Comparison of ENCODE assay signal across 2 cellular contexts in genomic region chr12:6827437-6827894, GRCh38.
TF ChIP-seq lines count a peak whose summit lies in the region.

No MANE protein-coding gene starts in this region.

TF ChIP-seq in SK-N-SH, 30 proteins besides CTCF, POLR2A, EP300 and RAD21:
- TF ChIP-seq MAX (IDR thresholded peaks at IDR 0.05; ENCODE audit: low read depth), result peak; percentile 90
- peak; percentile 79 for TF ChIP-seq POLR2AphosphoS5 (IDR thresholded peaks at IDR 0.05; ENCODE audit: low read depth, low read length)
- TF ChIP-seq USF1 (IDR thresholded peaks at IDR 0.05; ENCODE audit: borderline replicate concordance, low read depth), result peak; percentile 82; the same call in 1 of the 2 replicates
- TF ChIP-seq SMC3 (IDR thresholded peaks at IDR 0.05; ENCODE audit: low read depth, low read length), result no peak
- peak; percentile 97 for TF ChIP-seq MXI1 (IDR thresholded peaks at IDR 0.05; ENCODE audit: low read depth, low read length)
- peak; percentile 38; the same call in 1 of the 2 replicates for TF ChIP-seq USF2 (IDR thresholded peaks at IDR 0.05; ENCODE audit: borderline replicate concordance, low read depth, low read length)
- peak; percentile 28 for TF ChIP-seq CHD2 (IDR thresholded peaks at IDR 0.05; ENCODE audit: low read length, partially characterized antibody)
- TF ChIP-seq TAF1 (IDR thresholded peaks at IDR 0.05; ENCODE audit: borderline replicate concordance, low read depth, low read length), result peak; percentile 48; the same call in 1 of the 2 replicates
- TF ChIP-seq FOXJ3 (CRISPR knock-in tag; IDR thresholded peaks at IDR 0.05), result no peak

TF ChIP-seq in K562, 482 proteins besides CTCF, POLR2A, EP300 and RAD21 (continues in another document):
- TF ChIP-seq MNT (conservative IDR thresholded peaks at IDR 0.05) (peak in 1 of 2 experiments; percentile 36; a peak in 1 of 4 replicates), TFAP4 (CRISPR knock-in tag; IDR thresholded peaks at IDR 0.05; ENCODE audit: borderline replicate concordance) (peak; percentile 35; the same call in 1 of the 2 replicates), MGA (IDR thresholded peaks at IDR 0.05) (peak; percentile 51; the same call in 1 of the 2 replicates), GTF2F1 (IDR thresholded peaks at IDR 0.05; ENCODE audit: low read depth, low read length) (no peak), NR3C1 (CRISPR knock-in tag; IDR thresholded peaks at IDR 0.05) (no peak), RBFOX2 (IDR thresholded peaks at IDR 0.05; ENCODE audit: low read depth, low read length) (peak; percentile 47; the same call in 1 of the 2 replicates), EGR1 (conservative IDR thresholded peaks at IDR 0.05) (peak; percentile 89), ARID4B (CRISPR knock-in tag; IDR thresholded peaks at IDR 0.05) (0 out of 2 replicates have a peak, but pooled peaks have one; percentile 16), MAX (CRISPR knock-in tag; IDR thresholded peaks at IDR 0.05) (peak; percentile 34), NRF1 (conservative IDR thresholded peaks at IDR 0.05 in 1 of 2, IDR thresholded peaks at IDR 0.05 in 1 of 2) (0 out of 4 replicates have a peak, but pooled peaks have one; percentile 26 to 27), MAZ (CRISPR knock-in tag; conservative IDR thresholded peaks at IDR 0.05 in 1 of 2, IDR thresholded peaks at IDR 0.05 in 1 of 2) (peak in 1 of 2 experiments; percentile 23; a peak in 1 of 4 replicates), HDAC2 (IDR thresholded peaks at IDR 0.05) (0 out of 2 replicates have a peak, but pooled peaks have one; percentile 22), FOXK2 (conservative IDR thresholded peaks at IDR 0.05 in 1 of 2, IDR thresholded peaks at IDR 0.05 in 1 of 2; ENCODE audit: low read depth in 2 of 2) (peak in 1 of 2 experiments; percentile 43; a peak in 2 of 4 replicates), CCNT2 (IDR thresholded peaks at IDR 0.05; ENCODE audit: borderline replicate concordance, extremely low read depth, insufficient read length, low read depth, low read length) (no peak), MYC (IDR thresholded peaks at IDR 0.05; ENCODE audit: low read depth, low read length) (peak; percentile 67; the same call in 1 of the 2 replicates), MYC (CRISPR knock-in tag; IDR thresholded peaks at IDR 0.05; ENCODE audit: borderline replicate concordance, low read depth) (no peak), GMEB1 (CRISPR knock-in tag; IDR thresholded peaks at IDR 0.05) (no peak), TEAD4 (IDR thresholded peaks at IDR 0.05; ENCODE audit: low read length) (peak; percentile 44; the same call in 1 of the 2 replicates), TEAD4 (CRISPR knock-in tag; IDR thresholded peaks at IDR 0.05; ENCODE audit: borderline replicate concordance) (no peak), ZFP36 (IDR thresholded peaks at IDR 0.05; ENCODE audit: low read depth, low read length, partially characterized antibody) (peak; percentile 38)
